Comparison of ENCODE assay signal across 1 cellular context in genomic region chr10:94088926-94089381, GRCh38.
TF ChIP-seq lines count a peak whose summit lies in the region.

No MANE protein-coding gene starts in this region.

TF ChIP-seq in HEK293, 187 proteins besides CTCF, POLR2A, EP300 and RAD21 (continued from another document and continues in another):
- TF ChIP-seq ELK4 (IDR thresholded peaks at IDR 0.05; ENCODE audit: borderline replicate concordance, low read depth, low read length): no peak
- no peak for TF ChIP-seq ZBTB8A (tag by site-specific recombination; IDR thresholded peaks at IDR 0.05)
- TF ChIP-seq ZNF629 (tag by site-specific recombination; IDR thresholded peaks at IDR 0.05): peak; percentile 77
- no peak for TF ChIP-seq REPIN1 (tag by site-specific recombination; IDR thresholded peaks at IDR 0.05; ENCODE audit: low read depth)
- no peak for TF ChIP-seq ZNF354C (tag by site-specific recombination; IDR thresholded peaks at IDR 0.05; ENCODE audit: borderline replicate concordance, low read depth)
- TF ChIP-seq PBX3 (CRISPR knock-in tag; IDR thresholded peaks at IDR 0.05): no peak
- TF ChIP-seq ZNF791 (tag by site-specific recombination; IDR thresholded peaks at IDR 0.05): no peak
- TF ChIP-seq INSM2 (tag by site-specific recombination; IDR thresholded peaks at IDR 0.05): 0 out of 2 replicates have a peak, but pooled peaks have one; percentile 18
- TF ChIP-seq ZNF223 (tag by site-specific recombination; IDR thresholded peaks at IDR 0.05): no peak
- TF ChIP-seq ZNF175 (tag by site-specific recombination; IDR thresholded peaks at IDR 0.05): no peak
- no peak for TF ChIP-seq ZNF768 (tag by site-specific recombination; IDR thresholded peaks at IDR 0.05)
- no peak for TF ChIP-seq BCL11A (tag by site-specific recombination; IDR thresholded peaks at IDR 0.05; ENCODE audit: low read depth)
- TF ChIP-seq ZNF830 (tag by site-specific recombination; IDR thresholded peaks at IDR 0.05; ENCODE audit: low read depth): no peak
- TF ChIP-seq ZNF184 (tag by site-specific recombination; IDR thresholded peaks at IDR 0.05): no peak
- TF ChIP-seq ZNF24 (tag by site-specific recombination; IDR thresholded peaks at IDR 0.05): no peak
- no peak for TF ChIP-seq ZBTB6 (tag by site-specific recombination; IDR thresholded peaks at IDR 0.05)
- TF ChIP-seq ZNF664 (tag by site-specific recombination; IDR thresholded peaks at IDR 0.05): no peak
- no peak for TF ChIP-seq ZNF837 (tag by site-specific recombination; IDR thresholded peaks at IDR 0.05)
- no peak for TF ChIP-seq ZNF341 (tag by site-specific recombination; IDR thresholded peaks at IDR 0.05; ENCODE audit: low read depth)
- TF ChIP-seq ZNF843 (tag by site-specific recombination; IDR thresholded peaks at IDR 0.05): peak; percentile 36; the same call in 1 of the 2 replicates
- no peak for TF ChIP-seq SALL2 (tag by site-specific recombination; IDR thresholded peaks at IDR 0.05; ENCODE audit: borderline replicate concordance)
- no peak for TF ChIP-seq AEBP2 (tag by site-specific recombination; IDR thresholded peaks at IDR 0.05; ENCODE audit: borderline replicate concordance)
- 0 out of 2 replicates have a peak, but pooled peaks have one; percentile 10 for TF ChIP-seq ZSCAN30 (tag by site-specific recombination; IDR thresholded peaks at IDR 0.05)
- TF ChIP-seq ZNF112 (tag by site-specific recombination; IDR thresholded peaks at IDR 0.05): no peak
- TF ChIP-seq FEZF1 (tag by site-specific recombination; IDR thresholded peaks at IDR 0.05): peak; percentile 10; the same call in 1 of the 2 replicates
- TF ChIP-seq ZNF350 (tag by site-specific recombination; IDR thresholded peaks at IDR 0.05): no peak
- TF ChIP-seq ZEB2 (tag by site-specific recombination; IDR thresholded peaks at IDR 0.05): peak; percentile 65; the same call in 1 of the 2 replicates
- TF ChIP-seq ZNF174 (tag by site-specific recombination; IDR thresholded peaks at IDR 0.05): no peak
- TF ChIP-seq ZNF639 (tag by site-specific recombination; IDR thresholded peaks at IDR 0.05): no peak
- no peak for TF ChIP-seq ZNF560 (tag by site-specific recombination; IDR thresholded peaks at IDR 0.05; ENCODE audit: borderline replicate concordance)
- no peak for TF ChIP-seq ZNF670 (tag by site-specific recombination; IDR thresholded peaks at IDR 0.05; ENCODE audit: low read depth)
- TF ChIP-seq ZNF645 (tag by site-specific recombination; IDR thresholded peaks at IDR 0.05): no peak
- TF ChIP-seq TRIM28 (IDR thresholded peaks at IDR 0.05; ENCODE audit: borderline replicate concordance, low read length): no peak
- TF ChIP-seq ZNF600 (tag by site-specific recombination; IDR thresholded peaks at IDR 0.05): peak; percentile 47; the same call in 1 of the 2 replicates
- TF ChIP-seq SCRT1 (tag by site-specific recombination; IDR thresholded peaks at IDR 0.05; ENCODE audit: borderline replicate concordance): no peak
- 0 out of 2 replicates have a peak, but pooled peaks have one; percentile 18 for TF ChIP-seq ZNF335 (tag by site-specific recombination; conservative IDR thresholded peaks at IDR 0.05)
- no peak for TF ChIP-seq ZNF513 (tag by site-specific recombination; IDR thresholded peaks at IDR 0.05)
- TF ChIP-seq ZNF621 (tag by site-specific recombination; IDR thresholded peaks at IDR 0.05): no peak
- TF ChIP-seq PRDM6 (tag by site-specific recombination; IDR thresholded peaks at IDR 0.05): peak; percentile 60; the same call in 1 of the 2 replicates
- no peak for TF ChIP-seq ZNF157 (tag by site-specific recombination; IDR thresholded peaks at IDR 0.05)
- TF ChIP-seq ZBTB20 (tag by site-specific recombination; IDR thresholded peaks at IDR 0.05): 0 out of 2 replicates have a peak, but pooled peaks have one; percentile 38
- TF ChIP-seq KLF16 (tag by site-specific recombination; IDR thresholded peaks at IDR 0.05): no peak
- no peak for TF ChIP-seq ZNF37A (tag by site-specific recombination; IDR thresholded peaks at IDR 0.05)
- peak; percentile 85 for TF ChIP-seq ATF2 (tag by site-specific recombination; IDR thresholded peaks at IDR 0.05; ENCODE audit: low read depth)
- no peak for TF ChIP-seq ZBTB10 (tag by site-specific recombination; IDR thresholded peaks at IDR 0.05)
- peak; percentile 31; the same call in 1 of the 2 replicates for TF ChIP-seq ZNF449 (tag by site-specific recombination; IDR thresholded peaks at IDR 0.05)
